In genomic region chr6:3165631-3166534, GRCh38 we compare ENCODE assay signal across 1 cellular context.
TF ChIP-seq lines count a peak whose summit lies in the region.

No MANE protein-coding gene starts in this region.

TF ChIP-seq in HepG2, 621 proteins besides CTCF, POLR2A, EP300 and RAD21 (continued from another document):
- peak; percentile 24; the same call in 1 of the 2 replicates for TF ChIP-seq FOSL2 (CRISPR knock-in tag; IDR thresholded peaks at IDR 0.05)
- TF ChIP-seq SRSF4 (IDR thresholded peaks at IDR 0.05; ENCODE audit: low read depth, low read length, poor library complexity, severe bottlenecking) = no peak
- peak; percentile 28; the same call in 1 of the 2 replicates for TF ChIP-seq CEBPB (IDR thresholded peaks at IDR 0.05; ENCODE audit: borderline replicate concordance, low read depth, low read length)
- no peak for TF ChIP-seq ZNF205 (CRISPR knock-in tag; IDR thresholded peaks at IDR 0.05)
- TF ChIP-seq SP140L (CRISPR knock-in tag; IDR thresholded peaks at IDR 0.05; ENCODE audit: borderline replicate concordance) = no peak
- no peak for TF ChIP-seq ZFP90 (CRISPR knock-in tag; IDR thresholded peaks at IDR 0.05; ENCODE audit: borderline replicate concordance)
- TF ChIP-seq MYPOP (CRISPR knock-in tag; IDR thresholded peaks at IDR 0.05) = no peak
- no peak for TF ChIP-seq FOXA1 (IDR thresholded peaks at IDR 0.05)
- TF ChIP-seq FOXA1 (CRISPR knock-in tag; IDR thresholded peaks at IDR 0.05) = peak; percentile 12; the same call in 1 of the 2 replicates
- TF ChIP-seq ZNF33B (CRISPR knock-in tag; IDR thresholded peaks at IDR 0.05) = no peak
- TF ChIP-seq ZNF510 (CRISPR knock-in tag; IDR thresholded peaks at IDR 0.05; ENCODE audit: low read depth) = no peak
- no peak for TF ChIP-seq CREM (IDR thresholded peaks at IDR 0.05)
- TF ChIP-seq CREM (CRISPR knock-in tag; IDR thresholded peaks at IDR 0.05) = no peak
- TF ChIP-seq ZNF614 (CRISPR knock-in tag; IDR thresholded peaks at IDR 0.05; ENCODE audit: borderline replicate concordance) = peak; percentile 62; the same call in 1 of the 2 replicates
- TF ChIP-seq TMF1 (CRISPR knock-in tag; IDR thresholded peaks at IDR 0.05; ENCODE audit: low read depth) = no peak
- no peak for TF ChIP-seq GMEB2 (CRISPR knock-in tag; IDR thresholded peaks at IDR 0.05; ENCODE audit: low read depth)
- TF ChIP-seq ELF3 (CRISPR knock-in tag; IDR thresholded peaks at IDR 0.05) = no peak
- TF ChIP-seq ZNF354B (CRISPR knock-in tag; IDR thresholded peaks at IDR 0.05) = 0 out of 2 replicates have a peak, but pooled peaks have one; percentile 34
- no peak for TF ChIP-seq ZNF367 (CRISPR knock-in tag; IDR thresholded peaks at IDR 0.05; ENCODE audit: borderline replicate concordance)
- no peak for TF ChIP-seq ZNF546 (CRISPR knock-in tag; conservative IDR thresholded peaks at IDR 0.05)
